Comparison of ENCODE assay signal across 1 cellular context in genomic region chr5:3179220-3179619, GRCh38.
TF ChIP-seq lines count a peak whose summit lies in the region.

No MANE protein-coding gene starts in this region.

TF ChIP-seq in WTC11, 78 proteins besides CTCF, POLR2A, EP300 and RAD21 (continued from another document):
- no peak for TF ChIP-seq CREM (CRISPR knock-in tag; IDR thresholded peaks at IDR 0.05)
- TF ChIP-seq FOXK1 (CRISPR knock-in tag; IDR thresholded peaks at IDR 0.05) = no peak
- TF ChIP-seq MXD4 (CRISPR knock-in tag; IDR thresholded peaks at IDR 0.05; ENCODE audit: borderline replicate concordance) = no peak
- no peak for TF ChIP-seq CDX4 (CRISPR knock-in tag; IDR thresholded peaks at IDR 0.05; ENCODE audit: borderline replicate concordance)
- TF ChIP-seq OVOL2 (CRISPR knock-in tag; IDR thresholded peaks at IDR 0.05; ENCODE audit: borderline replicate concordance) = no peak
